In the genomic region with DNA sequence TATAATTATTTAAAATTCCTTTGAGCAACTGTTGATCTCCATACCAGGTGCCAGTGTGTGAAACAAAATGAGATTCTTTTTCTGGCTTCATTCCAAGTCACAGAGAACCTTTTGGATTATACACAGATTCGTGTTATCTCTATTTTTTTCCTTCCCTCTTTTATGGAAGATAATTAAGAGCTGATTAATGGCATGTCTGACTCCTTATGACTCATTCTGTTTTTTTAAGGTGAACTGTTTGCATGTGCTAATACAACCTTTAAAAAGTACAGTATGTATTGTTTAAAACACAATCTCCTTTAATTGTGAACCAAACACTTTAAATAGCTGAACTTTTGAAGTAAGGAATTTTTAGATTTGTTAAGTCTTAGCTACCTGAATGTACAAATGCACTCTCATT, we compare ENCODE assay signal across 18 cellular contexts. TPM values are rescaled to one million over a fixed set of nuclear protein-coding genes. Genes with fewer than 3 reads are reported as not detected.
DNase-seq lines count a peak whose midpoint lies in the region; ATAC-seq, FAIRE-seq and TF ChIP-seq lines count a peak whose summit lies in the region.
"Had no signal": no experiment of that assay in that cellular context is flagged by ENCODE, and none has a peak within 500 bp of the region (broad histone marks: within the 10 kb centered on the region; RNA-seq: fewer than 3 reads in every experiment).

No MANE protein-coding gene starts in this region.

- ATAC-seq in HG02981 (IDR thresholded peaks at IDR 0.05; ENCODE audit: unreplicated experiment) (no peak), HG03159 (IDR thresholded peaks at IDR 0.05; ENCODE audit: unreplicated experiment) (no peak), GM18505 (IDR thresholded peaks at IDR 0.05; ENCODE audit: unreplicated experiment) (no peak)
- ATAC-seq: Right ventricle myocardium inferior had no signal

- peak; percentile 9 for DNase-seq in NCI-H2171 treated with DMSO at 0.1 percent for 48 hours (lab: John Stamatoyannopoulos, UW)
- no peak for DNase-seq in NCI-H2171 (lab: John Stamatoyannopoulos, UW)
- peak; percentile 49 for DNase-seq in NCI-H82 treated with DMSO at 0.1 percent for 48 hours (lab: John Stamatoyannopoulos, UW; ENCODE audit: unreplicated experiment)
- no peak for DNase-seq in epithelial cell of prostate (ENCODE audit: low read depth, low spot score)
- DNase-seq in small intestine = peak; percentile 87
- DNase-seq: activated CD8-positive, alpha-beta memory T cell treated with anti-CD3 and anti-CD28 coated beads, Interleukin-2, amount 50 U/mL, for 48 hours; adrenal gland; DMS79; H9; NCI-H2081 treated with DMSO at 0.1 percent for 48 hours; nucleus accumbens; stimulated activated CD4-positive, alpha-beta T cell treated with anti-CD3 and anti-CD28 coated beads, Interleukin-12 subunit alpha, Interleukin-12 subunit beta, amount 100 ng/mL, for 4 hours; upper lobe of left lung; WERI-Rb-1 had no signal

- peak; percentile 92 for FAIRE-seq in small intestine (lab: Jason Lieb, UNC)

- TF ChIP-seq POLR2A in GM18505 (IDR thresholded peaks at IDR 0.05; ENCODE audit: borderline replicate concordance, extremely low read depth, insufficient read depth, insufficient read length) = no peak

- H3K27ac ChIP-seq in epithelial cell of prostate (peak overlapping the region; percentile 40), small intestine (ENCODE audit: low read depth in 1 of 2, low read length in 1 of 2) (no peak overlapping the region)
- H3K27ac ChIP-seq: adrenal gland, WERI-Rb-1 had no signal

- WGBS in small intestine, 3 donors = 9 to 25% (median 20%) methylated on average over 1 of the region's 1 CpG

- H3K4me3 ChIP-seq in small intestine (ENCODE audit: low read depth in 1 of 2, low read length in 2 of 2) = no peak overlapping the region
- H3K4me3 ChIP-seq: adrenal gland, upper lobe of left lung had no signal

- no peaks in the 10 kb centered on the region for H3K27me3 ChIP-seq in small intestine (ENCODE audit: control insufficient read depth in 2 of 2, insufficient read depth in 2 of 2, low read length in 2 of 2)
- H3K27me3 ChIP-seq: adrenal gland, upper lobe of left lung had no signal

- no peaks in the 10 kb centered on the region for H3K9me3 ChIP-seq in small intestine (ENCODE audit: control insufficient read depth, low read depth)
- H3K9me3 ChIP-seq: adrenal gland, upper lobe of left lung had no signal

- peaks cover 0 to 9% of the 10 kb centered on the region in 2 donors for H3K36me3 ChIP-seq in small intestine (ENCODE audit: control insufficient read depth in 2 of 2, insufficient read depth in 2 of 2, low read length in 2 of 2)

- peaks cover 8 to 16% of the 10 kb centered on the region in 2 donors for H3K4me1 ChIP-seq in small intestine (ENCODE audit: control insufficient read depth in 2 of 2, insufficient read depth in 1 of 2, low read depth in 1 of 2, low read length in 1 of 2)

RNA-seq across cellular contexts. Expression of a gene that starts 39.3 kb away (rescaled TPM):
- 10 to 100 TPM; 20.5 to 26.6 (median 23.2) TPM for polyA plus RNA-seq in small intestine

Comparison
In these comparisons a context has a peak if more than half of its experiments do, and no peak if none do; other contexts are left out.
1. DNase-seq: peak in NCI-H2171 treated with DMSO at 0.1 percent for 48 hours (single experiment), NCI-H82 treated with DMSO at 0.1 percent for 48 hours (single experiment) and small intestine (single experiment); none in NCI-H2171 (single experiment) and epithelial cell of prostate (single experiment).